Comparison of ENCODE assay signal across 20 cellular contexts in genomic region chr7:94933256-94933990, GRCh38. TPM values are rescaled to one million over a fixed set of nuclear protein-coding genes. Genes with fewer than 3 reads are reported as not detected.
DNase-seq lines count a peak whose midpoint lies in the region; ATAC-seq and TF ChIP-seq lines count a peak whose summit lies in the region.
"Had no signal": no experiment of that assay in that cellular context is flagged by ENCODE, and none has a peak within 500 bp of the region (broad histone marks: within the 10 kb centered on the region; RNA-seq: fewer than 3 reads in every experiment).

No MANE protein-coding gene starts in this region.

- CTCF ChIA-PET in activated CD4-positive, alpha-beta T cell treated with anti-CD3 and anti-CD28 coated beads, Interleukin-2, amount 10 ng/mL, durations not matched to agents 7 days and 5 days (lab: Charles Lee): interaction anchor here (0.7 to 1.2 kb wide), 2 partner anchors 18 to 489 kb away, joined by 3 to 4 read pairs; no protein-coding TSS in a partner anchor

- H3K9me3 ChIP-seq in HAP-1 (no peaks in the 10 kb centered on the region), left ventricle myocardium inferior (replicated peaks) (no peaks in the 10 kb centered on the region), psoas muscle (no peaks in the 10 kb centered on the region)
- H3K9me3 ChIP-seq: MG63, Peyer's patch had no signal

- H3K27ac ChIP-seq in left ventricle myocardium inferior (replicated peaks) (peak overlapping the region; percentile 36), psoas muscle (no peak overlapping the region)
- H3K27ac ChIP-seq: C4-2B, Peyer's patch had no signal

- H3K4me1 ChIP-seq in HAP-1 (peaks cover 14% of the 10 kb centered on the region), left ventricle myocardium inferior (peaks cover 18% of the 10 kb centered on the region), psoas muscle (peaks cover 23% of the 10 kb centered on the region)
- H3K4me1 ChIP-seq: Peyer's patch had no signal

- DNase-seq in HAP-1 (ENCODE audit: low spot score in 2 of 2) (peak; percentile 33 to 67), NCI-H82 treated with DMSO at 0.1 percent for 48 hours (lab: John Stamatoyannopoulos, UW; ENCODE audit: unreplicated experiment) (peak; percentile 73), left ventricle myocardium inferior (no peak), psoas muscle (no peak), AG20443 (ENCODE audit: low spot score) (no peak)
- DNase-seq in activated CD4-positive, alpha-beta T cell treated with anti-CD3 and anti-CD28 coated beads, Interleukin-2, amount 10 ng/mL, durations not matched to agents 7 days and 5 days: no peak
- DNase-seq: DMS 273 treated with DMSO at 0.1 percent for 48 hours; H9; Kasumi-1; MG63; NCI-H1048; NCI-H1436; NCI-H1930; NCI-H2171; NCI-H526; NK-92 treated with Interleukin-12 subunit alpha and Interleukin-12 subunit beta, amount 100 ng/mL, for 24 hours; Peyer's patch had no signal

- H3K27me3 Mint-ChIP-seq in activated CD4-positive, alpha-beta T cell treated with anti-CD3 and anti-CD28 coated beads, Interleukin-2, amount 10 ng/mL, durations not matched to agents 7 days and 5 days: no peaks in the 10 kb centered on the region

- in situ Hi-C loops in HAP-1 (cut with MboI; ENCODE audit: low sequenced_read_pairs): no loop called here

- H3K36me3 Mint-ChIP-seq in activated CD4-positive, alpha-beta T cell treated with anti-CD3 and anti-CD28 coated beads, Interleukin-2, amount 10 ng/mL, durations not matched to agents 7 days and 5 days (ENCODE audit: low read depth): no peaks in the 10 kb centered on the region

- 28 to 52% (median 33%) methylated on average over 3 of the region's 3 CpGs for WGBS in psoas muscle, 3 donors

- H3K4me1 Mint-ChIP-seq in activated CD4-positive, alpha-beta T cell treated with anti-CD3 and anti-CD28 coated beads, Interleukin-2, amount 10 ng/mL, durations not matched to agents 7 days and 5 days: no peaks in the 10 kb centered on the region

- TF ChIP-seq CTCF in left ventricle myocardium inferior (IDR thresholded peaks at IDR 0.05; ENCODE audit: borderline replicate concordance): no peak
- TF ChIP-seq CTCF in psoas muscle (IDR thresholded peaks at IDR 0.05): no peak

- H3K27me3 ChIP-seq in HAP-1 (ENCODE audit: low read depth): no peaks in the 10 kb centered on the region
- no peaks in the 10 kb centered on the region for H3K27me3 ChIP-seq in left ventricle myocardium inferior (ENCODE audit: low read depth)
- no peaks in the 10 kb centered on the region for H3K27me3 ChIP-seq in psoas muscle (ENCODE audit: insufficient read depth in 3 of 3, low read length in 2 of 3)
- H3K27me3 ChIP-seq: MG63, Peyer's patch had no signal

- peak in 3 of 4 donors; percentile 53 to 76 (median 69) for ATAC-seq in psoas muscle
- ATAC-seq in GM21447 (IDR thresholded peaks at IDR 0.05; ENCODE audit: unreplicated experiment): no peak
- no peak for ATAC-seq in HG03039 (IDR thresholded peaks at IDR 0.05; ENCODE audit: unreplicated experiment)

- POLR2A ChIA-PET in activated CD4-positive, alpha-beta T cell treated with anti-CD3 and anti-CD28 coated beads, Interleukin-2, amount 10 ng/mL, durations not matched to agents 7 days and 5 days (lab: Charles Lee): no interaction called here

- H3K4me3 Mint-ChIP-seq in activated CD4-positive, alpha-beta T cell treated with anti-CD3 and anti-CD28 coated beads, Interleukin-2, amount 10 ng/mL, durations not matched to agents 7 days and 5 days: no peak overlapping the region
- H3K4me3 Mint-ChIP-seq: H9 had no signal

- no peaks in the 10 kb centered on the region for H3K9me3 Mint-ChIP-seq in activated CD4-positive, alpha-beta T cell treated with anti-CD3 and anti-CD28 coated beads, Interleukin-2, amount 10 ng/mL, durations not matched to agents 7 days and 5 days
- H3K9me3 Mint-ChIP-seq: H9 had no signal

- H3K27ac Mint-ChIP-seq in activated CD4-positive, alpha-beta T cell treated with anti-CD3 and anti-CD28 coated beads, Interleukin-2, amount 10 ng/mL, durations not matched to agents 7 days and 5 days: no peak overlapping the region
- H3K27ac Mint-ChIP-seq: H9 had no signal

- no peak overlapping the region for H3K4me3 ChIP-seq in HAP-1
- no peak overlapping the region for H3K4me3 ChIP-seq in left ventricle myocardium inferior
- no peak overlapping the region for H3K4me3 ChIP-seq in psoas muscle
- H3K4me3 ChIP-seq: MG63, Peyer's patch had no signal

- H3K36me3 ChIP-seq in HAP-1 (replicated peaks) (no peaks in the 10 kb centered on the region; the same call in 1 of the 2 replicates), left ventricle myocardium inferior (no peaks in the 10 kb centered on the region), psoas muscle (ENCODE audit: insufficient read depth in 1 of 2, low read depth in 1 of 2) (no peaks in the 10 kb centered on the region)
- H3K36me3 ChIP-seq: MG63, Peyer's patch had no signal

- intact Hi-C loops in left ventricle myocardium inferior (cut with micrococcal nuclease) (no loop called here), psoas muscle (cut with DNase I) (no loop called here)

RNA-seq across cellular contexts. Expression of gene PPP1R9A, which starts 26.0 kb away (rescaled TPM):
- total RNA-seq in left ventricle myocardium inferior (27.6 TPM), psoas muscle (10 to 100 TPM; 13.5 to 18.6 (median 16.2) TPM)
- 1 to 10 TPM; 1.1 to 2.9 (median 1.4) TPM for polyA plus RNA-seq in psoas muscle
- not detected for total RNA-seq in activated CD4-positive, alpha-beta T cell treated with anti-CD3 and anti-CD28 coated beads, Interleukin-2, amount 10 ng/mL, durations not matched to agents 7 days and 5 days

Comparison
In these comparisons a context has a peak if more than half of its experiments do, and no peak if none do; other contexts are left out.
1. DNase-seq: peak in HAP-1 (2 of 2) and NCI-H82 treated with DMSO at 0.1 percent for 48 hours (single experiment); none in left ventricle myocardium inferior (single experiment), psoas muscle (0 of 2), activated CD4-positive, alpha-beta T cell treated with anti-CD3 and anti-CD28 coated beads, Interleukin-2, amount 10 ng/mL, durations not matched to agents 7 days and 5 days (single experiment) and AG20443 (single experiment).
2. ATAC-seq: peak in psoas muscle (3 of 4); none in GM21447 (single experiment) and HG03039 (single experiment).
3. RNA of gene PPP1R9A, which starts 26.0 kb away (total RNA-seq): 27.6 TPM in left ventricle myocardium inferior (single experiment) and 13.5 to 18.6 TPM in psoas muscle; not detected in activated CD4-positive, alpha-beta T cell treated with anti-CD3 and anti-CD28 coated beads, Interleukin-2, amount 10 ng/mL, durations not matched to agents 7 days and 5 days; every median in the first group is over 10 times any median in the second.